In genomic region chr6:119349341-119350201, GRCh38 we compare ENCODE assay signal across 8 cellular contexts. TPM values are rescaled to one million over a fixed set of nuclear protein-coding genes. Genes with fewer than 3 reads are reported as not detected.
A peak's percentile ranks its signal among the peaks of the same experiment; 100 is the strongest.
DNase-seq lines count a peak whose midpoint lies in the region; ATAC-seq and TF ChIP-seq lines count a peak whose summit lies in the region.

Gene MAN1A1, minus strand, starts transcription at chr6:119349761. Its CDS starts 696 bp downstream, at chr6:119349065.

- intact Hi-C loops in heart right ventricle (cut with DNase I) (loop anchor here in 7 of 10 donors (5.0 to 10.0 kb wide), 5 partner anchors 107 to 205 kb away; no protein-coding TSS in a partner anchor), prostate gland (cut with DNase I) (loop anchor here (5.0 to 10.0 kb wide), 3 partner anchors 192 to 625 kb away; no protein-coding TSS in a partner anchor)

- peak; percentile 89 to 91 (median 90) for ATAC-seq in T-cell (replicated peaks in 1 of 4)
- ATAC-seq in heart right ventricle = peak; percentile 96 to 98 (median 96)

- peak within 1 kb of the TSS; percentile 77 to 91 for H3K27ac Mint-ChIP-seq in T-cell

- DNase-seq in HCEC 1CT (peak; percentile 84), MG63 (peak; percentile 80), T-cell (peak; percentile 73 to 91 (median 84)), heart right ventricle (peak; percentile 89 to 93), prostate gland (ENCODE audit: low spot score) (peak; percentile 87), ureter (ENCODE audit: low spot score) (peak; percentile 91)

- peak within 1 kb of the TSS; percentile 82 to 94 (median 89) for H3K4me3 Mint-ChIP-seq in T-cell

- H3K27ac ChIP-seq in adipose tissue (ENCODE audit: low read depth, low read length) (peak within 1 kb of the TSS; percentile 91), heart right ventricle (peak within 1 kb of the TSS; percentile 88 to 99 (median 97)), prostate gland (peak within 1 kb of the TSS; percentile 84 to 91)

- TF ChIP-seq POLR2A in GM10847 (IDR thresholded peaks at IDR 0.05; ENCODE audit: extremely low read depth, insufficient read length) (peak; percentile 99), prostate gland (IDR thresholded peaks at IDR 0.05) (peak; percentile 97)

- peaks cover 54 to 56% (median 55%) of the 10 kb centered on the region in 3 donors for H3K4me1 Mint-ChIP-seq in T-cell

- no peaks in the 10 kb centered on the region for H3K27me3 Mint-ChIP-seq in T-cell

- CTCF ChIA-PET in T-cell (lab: Charles Lee) = interaction anchor here (0.8 to 2.3 kb wide), 5 partner anchors 13 to 297 kb away, joined by 3 to 23 read pairs (median 7); no protein-coding TSS in a partner anchor

- peak in 3 of 9 donors; percentile 5 to 27 (median 22) for TF ChIP-seq CTCF in heart right ventricle (IDR thresholded peaks at IDR 0.05)
- peak in 2 of 4 experiments; percentile 25 to 31 for TF ChIP-seq CTCF in prostate gland (IDR thresholded peaks at IDR 0.05)

- H3K9me3 ChIP-seq in MG63 (no peaks in the 10 kb centered on the region), heart right ventricle (no peaks in the 10 kb centered on the region), prostate gland (no peaks in the 10 kb centered on the region)

- H3K9me3 Mint-ChIP-seq in T-cell = no peaks in the 10 kb centered on the region

- H3K27me3 ChIP-seq in MG63 (no peaks in the 10 kb centered on the region), heart right ventricle (no peaks in the 10 kb centered on the region), prostate gland (replicated peaks; ENCODE audit: insufficient read depth) (no peaks in the 10 kb centered on the region)

- H3K4me3 ChIP-seq in MG63 (peak within 1 kb of the TSS; percentile 83), heart right ventricle (peak within 1 kb of the TSS; percentile 81 to 99 (median 94)), prostate gland (peak within 1 kb of the TSS; percentile 79 to 95)

- no peaks in the 10 kb centered on the region for H3K36me3 ChIP-seq in MG63
- peaks cover 0 to 9% (median 0%) of the 10 kb centered on the region in 9 donors for H3K36me3 ChIP-seq in heart right ventricle
- no peaks in the 10 kb centered on the region for H3K36me3 ChIP-seq in prostate gland

- H3K4me1 ChIP-seq in heart right ventricle = peaks cover 0 to 72% (median 31%) of the 10 kb centered on the region in 9 donors
- no peaks in the 10 kb centered on the region for H3K4me1 ChIP-seq in prostate gland (replicated peaks)

- H3K36me3 Mint-ChIP-seq in T-cell = no peaks in the 10 kb centered on the region

- 0 to 1% (median 1%) methylated on average over 84 to 106 of the region's 106 CpGs for WGBS in adipose tissue, 3 donors
- WGBS in heart right ventricle, 2 donors = 0 to 1% methylated on average over 88 to 106 of the region's 106 CpGs
- WGBS in prostate gland = under 1% methylated on average over 92 of the region's 106 CpGs

- POLR2A ChIA-PET in T-cell (lab: Charles Lee) = interaction anchor here in 1 of 2 donors (0.7 to 1.0 kb wide), 2 partner anchors 11 to 35 kb away, joined by 3 to 4 read pairs; no protein-coding TSS in a partner anchor

RNA-seq across cellular contexts. Expression of gene MAN1A1, which starts in this region (rescaled TPM):
- 14.2 and 29.6 TPM in 2 replicates for total RNA-seq in MG63 (2014; rRNA removed; shearing (Covaris generic); ENCODE audit: low replicate concordance)
- total RNA-seq in T-cell = 10 to 100 TPM in 3 of 5 donors, 1 to 10 TPM in 2; 9.4 to 13.6 (median 12.3) TPM
- 10 to 100 TPM; 19.1 to 50.1 (median 37.5) TPM for polyA plus RNA-seq in adipose tissue
- 10 to 100 TPM in 6 of 10 donors, 1 to 10 TPM in 4; 6.2 to 22.0 (median 11.7) TPM for total RNA-seq in heart right ventricle
- 1 to 10 TPM; 6.6 to 8.9 TPM for polyA plus RNA-seq in heart right ventricle
- 10 to 100 TPM; 17.9 to 27.9 TPM for total RNA-seq in prostate gland
- 56.8 TPM for total RNA-seq in ureter

Comparison
In these comparisons a context has a peak if more than half of its experiments do, and no peak if none do; other contexts are left out.
1. Peak in every context shown above with its lines: DNase-seq, ATAC-seq, H3K4me3 ChIP-seq and H3K27ac ChIP-seq.